1 cellular context compared by ENCODE assay signal in the genomic region with DNA sequence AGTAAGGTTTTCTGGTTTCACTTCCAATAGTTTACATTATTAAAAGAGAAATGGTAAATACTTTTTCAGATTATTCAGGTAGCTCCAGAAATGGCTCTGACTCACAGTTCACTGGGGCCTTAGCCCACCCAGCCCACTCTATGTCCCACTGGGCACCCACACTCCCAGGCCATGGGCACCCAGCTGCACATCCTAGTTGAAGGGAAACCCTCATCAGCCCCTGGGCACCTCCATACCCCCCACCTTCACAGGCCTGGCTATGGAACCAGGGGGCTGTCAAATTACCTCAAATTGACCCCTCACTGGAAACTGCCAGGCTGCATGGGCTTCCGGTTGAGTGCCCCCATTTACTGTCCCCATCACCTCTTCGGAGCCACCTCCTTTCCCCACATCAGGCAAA.
TF ChIP-seq lines count a peak whose summit lies in the region.

No MANE protein-coding gene starts in this region.

TF ChIP-seq in GM12878, 131 proteins besides CTCF, POLR2A, EP300 and RAD21 (continued from another document):
- TF ChIP-seq NFXL1 (IDR thresholded peaks at IDR 0.05; ENCODE audit: borderline replicate concordance) = 0 out of 2 replicates have a peak, but pooled peaks have one; percentile 23
